In genomic region chr19:32403291-32403995, GRCh38 we compare ENCODE assay signal across 11 cellular contexts. TPM values are rescaled to one million over a fixed set of nuclear protein-coding genes. Genes with fewer than 3 reads are reported as not detected.
DNase-seq lines count a peak whose midpoint lies in the region; TF ChIP-seq lines count a peak whose summit lies in the region.
"Had no signal": no experiment of that assay in that cellular context is flagged by ENCODE, and none has a peak within 500 bp of the region (broad histone marks: within the 10 kb centered on the region; RNA-seq: fewer than 3 reads in every experiment).

No MANE protein-coding gene starts in this region.

- H3K9ac ChIP-seq in ES-I3 (ENCODE audit: low read depth, low read length), result peak overlapping the region; percentile 96; the same call in 1 of the 2 replicates
- peak overlapping the region; percentile 98 for H3K9ac ChIP-seq in Loucy (ENCODE audit: low read depth, low read length, poor library complexity, severe bottlenecking)

- H3K36me3 ChIP-seq in ES-I3 (ENCODE audit: insufficient read depth, low read length) (no peaks in the 10 kb centered on the region; the same call in 1 of the 2 replicates), Loucy (ENCODE audit: insufficient read depth, low read length) (no peaks in the 10 kb centered on the region)
- H3K36me3 ChIP-seq: sigmoid colon, vagina had no signal

- H3K4me1 ChIP-seq in ES-I3 (ENCODE audit: insufficient read depth, low read length) (peaks cover 10% of the 10 kb centered on the region), Loucy (ENCODE audit: insufficient read depth, low read length, poor library complexity, severe bottlenecking) (peaks cover 34% of the 10 kb centered on the region)

- no peak for DNase-seq in activated T-helper 2 cell treated with anti-CD3 and anti-CD28 coated beads, Interferon-gamma antibody, Interleukin-2, Interleukin-4, amounts not matched to agents 10 μg/mL and 5 μg/mL and 100 μg/mL, durations not matched to agents 14 hours and 24 hours and 36 hours (ENCODE audit: low spot score)
- DNase-seq in H4 (ENCODE audit: low spot score) (no peak), NCI-H69 (lab: John Stamatoyannopoulos, UW) (no peak), DMS79 treated with DMSO at 0.1 percent for 48 hours (lab: John Stamatoyannopoulos, UW) (no peak)
- DNase-seq: hippocampal formation, NCI-H2029, sigmoid colon had no signal

- H3K27ac Mint-ChIP-seq in activated T-helper 2 cell treated with anti-CD3 and anti-CD28 coated beads, Interferon-gamma antibody, Interleukin-2, Interleukin-4, amounts not matched to agents 10 μg/mL and 5 μg/mL and 100 μg/mL, durations not matched to agents 14 hours and 24 hours and 36 hours, result no peak overlapping the region
- H3K27ac Mint-ChIP-seq in nephron, result peak overlapping the region; percentile 92 to 98 (median 96)

- H3K9me3 ChIP-seq in ES-I3 (ENCODE audit: control insufficient read depth, insufficient read depth, low read length), result no peaks in the 10 kb centered on the region
- no peaks in the 10 kb centered on the region for H3K9me3 ChIP-seq in Loucy (ENCODE audit: insufficient read depth, low read depth, low read length)
- H3K9me3 ChIP-seq: sigmoid colon, vagina had no signal

- no peaks in the 10 kb centered on the region for H3K27me3 Mint-ChIP-seq in activated T-helper 2 cell treated with anti-CD3 and anti-CD28 coated beads, Interferon-gamma antibody, Interleukin-2, Interleukin-4, amounts not matched to agents 10 μg/mL and 5 μg/mL and 100 μg/mL, durations not matched to agents 14 hours and 24 hours and 36 hours (ENCODE audit: low read depth)
- H3K27me3 Mint-ChIP-seq in nephron (ENCODE audit: low read depth), result no peaks in the 10 kb centered on the region

- no peaks in the 10 kb centered on the region for H3K9me3 Mint-ChIP-seq in activated T-helper 2 cell treated with anti-CD3 and anti-CD28 coated beads, Interferon-gamma antibody, Interleukin-2, Interleukin-4, amounts not matched to agents 10 μg/mL and 5 μg/mL and 100 μg/mL, durations not matched to agents 14 hours and 24 hours and 36 hours
- no peaks in the 10 kb centered on the region for H3K9me3 Mint-ChIP-seq in nephron

- peak overlapping the region; percentile 97 for H3K4me3 ChIP-seq in Loucy (ENCODE audit: low read length, poor library complexity, severe bottlenecking)
- H3K4me3 ChIP-seq: sigmoid colon had no signal

- H3K9me2 ChIP-seq in Loucy (replicated peaks; ENCODE audit: low read depth, low read length), result no peaks in the 10 kb centered on the region

- H3K79me2 ChIP-seq in Loucy (ENCODE audit: insufficient read depth, low read length), result peaks cover 38% of the 10 kb centered on the region

- H3F3A ChIP-seq in Loucy (ENCODE audit: low read depth), result no peaks in the 10 kb centered on the region

- intact Hi-C loops in activated T-helper 2 cell treated with anti-CD3 and anti-CD28 coated beads, Interferon-gamma antibody, Interleukin-2, Interleukin-4, amounts not matched to agents 10 μg/mL and 5 μg/mL and 100 μg/mL, durations not matched to agents 14 hours and 24 hours and 36 hours (cut with micrococcal nuclease), result no loop called here

- H3K36me3 Mint-ChIP-seq in activated T-helper 2 cell treated with anti-CD3 and anti-CD28 coated beads, Interferon-gamma antibody, Interleukin-2, Interleukin-4, amounts not matched to agents 10 μg/mL and 5 μg/mL and 100 μg/mL, durations not matched to agents 14 hours and 24 hours and 36 hours (ENCODE audit: low read depth), result peaks cover 2% of the 10 kb centered on the region
- peaks cover 11% of the 10 kb centered on the region for H3K36me3 Mint-ChIP-seq in nephron (ENCODE audit: low read depth)

- H3K4me1 Mint-ChIP-seq in activated T-helper 2 cell treated with anti-CD3 and anti-CD28 coated beads, Interferon-gamma antibody, Interleukin-2, Interleukin-4, amounts not matched to agents 10 μg/mL and 5 μg/mL and 100 μg/mL, durations not matched to agents 14 hours and 24 hours and 36 hours (ENCODE audit: low read depth), result peaks cover 4% of the 10 kb centered on the region
- peaks cover 40% of the 10 kb centered on the region for H3K4me1 Mint-ChIP-seq in nephron

- no peaks in the 10 kb centered on the region for H3K27me3 ChIP-seq in Loucy (ENCODE audit: insufficient read depth, low read length, poor library complexity, severe bottlenecking)
- H3K27me3 ChIP-seq: sigmoid colon, vagina had no signal

- TF ChIP-seq CTCF in Loucy (conservative IDR thresholded peaks at IDR 0.05; ENCODE audit: low read length) (no peak), nephron (IDR thresholded peaks at IDR 0.05; ENCODE audit: unreplicated experiment in 3 of 3) (no peak)

- peak overlapping the region; percentile 83 for H3K4me3 Mint-ChIP-seq in activated T-helper 2 cell treated with anti-CD3 and anti-CD28 coated beads, Interferon-gamma antibody, Interleukin-2, Interleukin-4, amounts not matched to agents 10 μg/mL and 5 μg/mL and 100 μg/mL, durations not matched to agents 14 hours and 24 hours and 36 hours (ENCODE audit: low read depth)
- peak overlapping the region; percentile 90 to 94 (median 94) for H3K4me3 Mint-ChIP-seq in nephron

- H4K20me1 ChIP-seq in Loucy (ENCODE audit: insufficient read depth, low read length, poor library complexity, severe bottlenecking), result no peaks in the 10 kb centered on the region

- peak overlapping the region; percentile 93 for H3K4me2 ChIP-seq in Loucy (ENCODE audit: low read depth, low read length, poor library complexity, severe bottlenecking)

- no peak overlapping the region for H2AFZ ChIP-seq in Loucy (ENCODE audit: low read length)

RNA-seq across cellular contexts. Expression of gene DPY19L3, which starts 2.1 kb away (rescaled TPM):
- 16.7 and 19.4 TPM in 2 replicates for total RNA-seq in activated T-helper 2 cell treated with anti-CD3 and anti-CD28 coated beads, Interferon-gamma antibody, Interleukin-2, Interleukin-4, amounts not matched to agents 10 μg/mL and 5 μg/mL and 100 μg/mL, durations not matched to agents 14 hours and 24 hours and 36 hours
- total RNA-seq in H4 (2014; rRNA removed; shearing (Covaris generic)), result 8.6 and 10.7 TPM in 2 replicates

RNA-seq across cellular contexts. Expression of gene ZNF507, which starts 58.0 kb away (rescaled TPM):
- total RNA-seq in activated T-helper 2 cell treated with anti-CD3 and anti-CD28 coated beads, Interferon-gamma antibody, Interleukin-2, Interleukin-4, amounts not matched to agents 10 μg/mL and 5 μg/mL and 100 μg/mL, durations not matched to agents 14 hours and 24 hours and 36 hours, result 29.5 and 29.6 TPM in 2 replicates
- 4.1 and 5.1 TPM in 2 replicates for total RNA-seq in H4 (2014; rRNA removed; shearing (Covaris generic))
